27 cellular contexts compared by ENCODE assay signal in the genomic region with DNA sequence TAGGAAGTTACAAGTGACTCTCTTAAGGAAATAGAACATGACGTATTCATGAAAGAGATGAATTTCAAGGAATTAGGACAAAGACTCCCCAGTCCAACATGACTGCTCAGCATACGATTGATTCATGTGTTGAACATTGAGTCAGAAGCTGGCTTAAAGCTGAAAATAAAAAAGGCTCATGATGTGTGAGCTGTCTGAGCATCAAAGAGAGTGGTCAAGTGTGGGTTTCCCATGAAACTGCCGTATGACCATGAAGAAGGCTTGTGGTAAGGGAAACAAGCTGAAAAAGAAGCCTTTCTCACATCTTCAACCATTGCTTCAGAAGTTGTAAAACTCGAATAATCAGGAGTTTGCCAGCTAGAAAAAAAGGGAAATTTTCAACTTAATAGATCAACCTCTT.
A peak's percentile ranks its signal among the peaks of the same experiment; 100 is the strongest.
DNase-seq lines count a peak whose midpoint lies in the region; ATAC-seq, FAIRE-seq and TF ChIP-seq lines count a peak whose summit lies in the region.
"Had no signal": no experiment of that assay in that cellular context is flagged by ENCODE, and none has a peak within 500 bp of the region (broad histone marks: within the 10 kb centered on the region; RNA-seq: fewer than 3 reads in every experiment).

No MANE protein-coding gene starts in this region.

- H3K9me3 Mint-ChIP-seq in immature natural killer cell, result peaks cover 0 to 6% (median under 1%) of the 10 kb centered on the region in 6 donors
- no peaks in the 10 kb centered on the region for H3K9me3 Mint-ChIP-seq in activated naive CD8-positive, alpha-beta T cell treated with anti-CD3 and anti-CD28 coated beads, Interleukin-2, amount 50 U/mL, for 24 hours
- peaks cover 30% of the 10 kb centered on the region for H3K9me3 Mint-ChIP-seq in neural progenitor cell

- peaks cover 4 to 12% (median 7%) of the 10 kb centered on the region in 11 experiments; a peak in 12 of 22 replicates for H3K9me3 ChIP-seq in BLaER1 treated with 17β-estradiol and CSF1 and Interleukin-3, amounts not matched to agents 10 nM and 100 nM (replicated peaks in 1 of 11)
- no peaks in the 10 kb centered on the region for H3K9me3 ChIP-seq in kidney (ENCODE audit: control insufficient read depth in 1 of 2, low read length in 2 of 2)
- no peaks in the 10 kb centered on the region for H3K9me3 ChIP-seq in neural progenitor cell (ENCODE audit: low read depth)
- H3K9me3 ChIP-seq: SJCRH30 had no signal

- H4K20me1 ChIP-seq in BLaER1 treated with 17β-estradiol and CSF1 and Interleukin-3, amounts not matched to agents 10 nM and 100 nM, result no peaks in the 10 kb centered on the region
- H4K20me1 ChIP-seq in neural progenitor cell (ENCODE audit: low read depth), result no peaks in the 10 kb centered on the region

- no peak overlapping the region for H3K4me3 Mint-ChIP-seq in immature natural killer cell
- no peak overlapping the region for H3K4me3 Mint-ChIP-seq in activated naive CD8-positive, alpha-beta T cell treated with anti-CD3 and anti-CD28 coated beads, Interleukin-2, amount 50 U/mL, for 24 hours
- no peak overlapping the region for H3K4me3 Mint-ChIP-seq in neural progenitor cell
- H3K4me3 Mint-ChIP-seq: CD4-positive, alpha-beta memory T cell; GM23338; H9; IgD-negative memory B cell had no signal

- peak; percentile 17 for DNase-seq in MV-4-11 (lab: John Stamatoyannopoulos, UW)
- DNase-seq in astrocyte of the hippocampus (ENCODE audit: low read depth, low spot score), result peak; percentile 49
- peak in 2 of 3 donors; percentile 6 to 13 for DNase-seq in immature natural killer cell
- no peak for DNase-seq in activated naive CD8-positive, alpha-beta T cell treated with anti-CD3 and anti-CD28 coated beads, Interleukin-2, amount 50 U/mL, for 24 hours
- no peak for DNase-seq in kidney
- no peak for DNase-seq in neural progenitor cell (ENCODE audit: low spot score)
- no peak for DNase-seq in GM12891 (ENCODE audit: insufficient read length, low spot score)
- DNase-seq: CD4-positive, alpha-beta memory T cell; COR-L47; DMS79 treated with DMSO at 0.1 percent for 48 hours; GF-D8; H9; NCI-H1092 treated with DMSO at 0.1 percent for 48 hours; NCI-H1436; NCI-H187 treated with DMSO at 0.1 percent for 48 hours; NCI-H2107; NCI-H524 treated with DMSO at 0.1 percent for 48 hours; NK-92 treated with Interleukin-12 subunit alpha and Interleukin-12 subunit beta, amount 100 ng/mL, for 24 hours; PC-9; SJCRH30 had no signal

- H3K27ac Mint-ChIP-seq in immature natural killer cell (no peak overlapping the region), neural progenitor cell (no peak overlapping the region)
- no peak overlapping the region for H3K27ac Mint-ChIP-seq in activated naive CD8-positive, alpha-beta T cell treated with anti-CD3 and anti-CD28 coated beads, Interleukin-2, amount 50 U/mL, for 24 hours
- H3K27ac Mint-ChIP-seq: CD4-positive, alpha-beta memory T cell; GM23338; H9 had no signal

- no peaks in the 10 kb centered on the region for H3K79me2 ChIP-seq in neural progenitor cell (ENCODE audit: low read depth)

- no peaks in the 10 kb centered on the region for H3F3A ChIP-seq in neural progenitor cell (ENCODE audit: low read depth)

- intact Hi-C loops in kidney (cut with DNase I), result no loop called here

- H3K4me1 Mint-ChIP-seq in immature natural killer cell (no peaks in the 10 kb centered on the region), neural progenitor cell (peaks cover 6% of the 10 kb centered on the region)
- no peaks in the 10 kb centered on the region for H3K4me1 Mint-ChIP-seq in activated naive CD8-positive, alpha-beta T cell treated with anti-CD3 and anti-CD28 coated beads, Interleukin-2, amount 50 U/mL, for 24 hours
- H3K4me1 Mint-ChIP-seq: CD4-positive, alpha-beta memory T cell had no signal

- peaks cover 65 to 77% (median 72%) of the 10 kb centered on the region in 10 experiments for H3K4me1 ChIP-seq in BLaER1 treated with 17β-estradiol and CSF1 and Interleukin-3, amounts not matched to agents 10 nM and 100 nM
- H3K4me1 ChIP-seq in kidney (ENCODE audit: control insufficient read depth in 1 of 2, insufficient read depth in 1 of 2, low read depth in 1 of 2, low read length in 2 of 2) (no peaks in the 10 kb centered on the region), neural progenitor cell (no peaks in the 10 kb centered on the region)
- H3K4me1 ChIP-seq: SJCRH30 had no signal

- TF ChIP-seq POLR2A in GM12891 (IDR thresholded peaks at IDR 0.05; ENCODE audit: low read depth, low read length), result no peak

- 0 out of 22 replicates have a peak, but pooled peaks cover 0 to under 1% (median 0%) of the 10 kb centered on the region in 11 experiments for H3K27me3 ChIP-seq in BLaER1 treated with 17β-estradiol and CSF1 and Interleukin-3, amounts not matched to agents 10 nM and 100 nM
- no peaks in the 10 kb centered on the region for H3K27me3 ChIP-seq in neural progenitor cell
- H3K27me3 ChIP-seq: SJCRH30 had no signal

- peak overlapping the region in 10 of 11 experiments; percentile 56 to 80 (median 72); a peak in 20 of 22 replicates for H3K27ac ChIP-seq in BLaER1 treated with 17β-estradiol and CSF1 and Interleukin-3, amounts not matched to agents 10 nM and 100 nM
- no peak overlapping the region for H3K27ac ChIP-seq in kidney (ENCODE audit: low read depth in 2 of 2, low read length in 2 of 2)
- no peak overlapping the region for H3K27ac ChIP-seq in neural progenitor cell
- H3K27ac ChIP-seq: KMS-11, PC-9, SJCRH30 had no signal

- H3K9ac ChIP-seq in BLaER1 treated with 17β-estradiol and CSF1 and Interleukin-3, amounts not matched to agents 10 nM and 100 nM, result peak overlapping the region in 2 of 11 experiments; percentile 63 to 65; a peak in 2 of 22 replicates
- H3K9ac ChIP-seq in kidney (ENCODE audit: low read length in 2 of 2), result no peak overlapping the region
- no peak overlapping the region for H3K9ac ChIP-seq in neural progenitor cell
- H3K9ac ChIP-seq: KMS-11 had no signal

- peak overlapping the region; percentile 71 to 90 (median 81) for H3K4me2 ChIP-seq in BLaER1 treated with 17β-estradiol and CSF1 and Interleukin-3, amounts not matched to agents 10 nM and 100 nM
- no peak overlapping the region for H3K4me2 ChIP-seq in neural progenitor cell
- H3K4me2 ChIP-seq: GM23338, KMS-11, PC-9 had no signal

- no peak overlapping the region for H2AFZ ChIP-seq in neural progenitor cell (replicated peaks)
- H2AFZ ChIP-seq: GM23338, PC-9 had no signal

- no peak for FAIRE-seq in kidney (lab: Jason Lieb, UNC)
- no peak for FAIRE-seq in GM12891 (lab: Jason Lieb, UNC)
- FAIRE-seq: A204.1, GM18507 had no signal

- no peaks in the 10 kb centered on the region for H3K36me3 Mint-ChIP-seq in immature natural killer cell
- H3K36me3 Mint-ChIP-seq in activated naive CD8-positive, alpha-beta T cell treated with anti-CD3 and anti-CD28 coated beads, Interleukin-2, amount 50 U/mL, for 24 hours (ENCODE audit: low read depth), result no peaks in the 10 kb centered on the region
- peaks cover 5% of the 10 kb centered on the region for H3K36me3 Mint-ChIP-seq in neural progenitor cell
- H3K36me3 Mint-ChIP-seq: CD4-positive, alpha-beta memory T cell; IgD-negative memory B cell had no signal

- ATAC-seq in activated naive CD8-positive, alpha-beta T cell treated with anti-CD3 and anti-CD28 coated beads, Interleukin-2, amount 50 U/mL, for 24 hours, result no peak
- ATAC-seq: GM23338, SK-N-SH treated with all-trans-retinoic acid at 6 μM for 48 hours had no signal

- H3K27me3 Mint-ChIP-seq in immature natural killer cell (ENCODE audit: low read depth in 3 of 3) (peaks cover 0 to 9% (median 0%) of the 10 kb centered on the region in 3 donors), neural progenitor cell (ENCODE audit: insufficient read depth, low read depth) (peaks cover 5% of the 10 kb centered on the region)
- H3K27me3 Mint-ChIP-seq in activated naive CD8-positive, alpha-beta T cell treated with anti-CD3 and anti-CD28 coated beads, Interleukin-2, amount 50 U/mL, for 24 hours, result peaks cover 2% of the 10 kb centered on the region

- no peaks in the 10 kb centered on the region for H3K36me3 ChIP-seq in BLaER1 treated with 17β-estradiol and CSF1 and Interleukin-3, amounts not matched to agents 10 nM and 100 nM
- H3K36me3 ChIP-seq in kidney (ENCODE audit: control insufficient read depth in 1 of 2, insufficient read depth in 2 of 2, low read length in 2 of 2) (no peaks in the 10 kb centered on the region), neural progenitor cell (no peaks in the 10 kb centered on the region)
- H3K36me3 ChIP-seq: SJCRH30 had no signal

- TF ChIP-seq CTCF in kidney (IDR thresholded peaks at IDR 0.05; ENCODE audit: borderline replicate concordance, extremely low read depth, insufficient read depth) (no peak), neural progenitor cell (IDR thresholded peaks at IDR 0.05) (no peak)

- H3K4me3 ChIP-seq in BLaER1 treated with 17β-estradiol and CSF1 and Interleukin-3, amounts not matched to agents 10 nM and 100 nM, result peak overlapping the region in 2 of 10 experiments; percentile 5 to 18; a peak in 2 of 20 replicates
- H3K4me3 ChIP-seq in kidney (ENCODE audit: low read length in 2 of 2) (no peak overlapping the region), neural progenitor cell (no peak overlapping the region)
- H3K4me3 ChIP-seq: GM23338, PC-9, SJCRH30 had no signal

TF ChIP-seq in GM12891, 5 proteins besides CTCF, POLR2A, EP300 and RAD21:
- no peak for TF ChIP-seq SPI1 (IDR thresholded peaks at IDR 0.05; ENCODE audit: low read depth, low read length)
- TF ChIP-seq POU2F2 (IDR thresholded peaks at IDR 0.05; ENCODE audit: low read depth, low read length), result no peak
- TF ChIP-seq POLR2AphosphoS5 (IDR thresholded peaks at IDR 0.05; ENCODE audit: low read depth, low read length), result no peak
- TF ChIP-seq TAF1 (IDR thresholded peaks at IDR 0.05; ENCODE audit: low read depth, low read length), result no peak
- TF ChIP-seq PAX5 (IDR thresholded peaks at IDR 0.05; ENCODE audit: insufficient read depth, low read length, severe bottlenecking), result no peak

Comparison
In these comparisons a context has a peak if more than half of its experiments do, and no peak if none do; other contexts are left out.
1. H3K27ac ChIP-seq: peak in BLaER1 treated with 17β-estradiol and CSF1 and Interleukin-3, amounts not matched to agents 10 nM and 100 nM (10 of 11); none in kidney (0 of 2) and neural progenitor cell (single experiment).
2. DNase-seq: peak in MV-4-11 (single experiment), astrocyte of the hippocampus (single experiment) and immature natural killer cell (2 of 3); none in activated naive CD8-positive, alpha-beta T cell treated with anti-CD3 and anti-CD28 coated beads, Interleukin-2, amount 50 U/mL, for 24 hours (single experiment), kidney (single experiment), neural progenitor cell (single experiment) and GM12891 (single experiment).